In the genomic region with DNA sequence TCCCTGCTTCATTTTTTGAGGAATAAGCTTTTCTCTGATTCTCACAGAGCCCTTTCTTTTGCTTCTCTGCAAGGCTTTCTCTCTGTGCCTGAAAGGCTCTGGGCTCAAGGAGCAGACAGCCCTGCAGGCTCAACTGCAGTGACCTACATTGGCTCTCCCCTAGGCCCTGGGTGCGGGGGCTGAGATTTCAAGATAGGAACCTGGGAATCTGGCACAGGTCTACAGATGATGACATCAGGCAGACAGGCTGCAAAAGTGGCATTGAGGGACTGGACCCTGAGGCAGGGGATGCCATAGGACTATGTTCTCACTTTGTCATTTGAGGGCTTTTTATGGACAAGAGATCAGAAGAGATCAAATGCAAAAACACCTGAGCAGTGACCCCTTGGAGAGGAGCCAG, we compare ENCODE assay signal across 10 cellular contexts. TPM values are rescaled to one million over a fixed set of nuclear protein-coding genes. Genes with fewer than 3 reads are reported as not detected.
DNase-seq lines count a peak whose midpoint lies in the region; ATAC-seq and TF ChIP-seq lines count a peak whose summit lies in the region.
"Had no signal": no experiment of that assay in that cellular context is flagged by ENCODE, and none has a peak within 500 bp of the region (broad histone marks: within the 10 kb centered on the region; RNA-seq: fewer than 3 reads in every experiment).

No MANE protein-coding gene starts in this region.

- H3K27ac ChIP-seq in caudate nucleus (ENCODE audit: low read depth, low read length): peak overlapping the region; percentile 63
- H3K27ac ChIP-seq in suprapubic skin: peak overlapping the region; percentile 94

- H3K4me1 ChIP-seq in suprapubic skin: peaks cover 93% of the 10 kb centered on the region

- intact Hi-C loops in activated CD4-positive, alpha-beta memory T cell treated with anti-CD3 and anti-CD28 coated beads for 36 hours (cut with micrococcal nuclease): loop anchor here (2.0 to 5.0 kb wide), 2 partner anchors 42 to 83 kb away; no protein-coding TSS in a partner anchor

- ATAC-seq in memory B cell (ENCODE audit: low read depth) (no peak), GM19324 (IDR thresholded peaks at IDR 0.05; ENCODE audit: low FRiP score, unreplicated experiment) (no peak), GM21723 (IDR thresholded peaks at IDR 0.05; ENCODE audit: unreplicated experiment) (no peak)

- H3K4me3 ChIP-seq in suprapubic skin: no peak overlapping the region

- peak overlapping the region; percentile 92 for H3K27ac Mint-ChIP-seq in activated CD4-positive, alpha-beta memory T cell treated with anti-CD3 and anti-CD28 coated beads for 36 hours
- no peak overlapping the region for H3K27ac Mint-ChIP-seq in activated CD4-positive, alpha-beta memory T cell treated with anti-CD3 and anti-CD28 coated beads, Interleukin-2, amount 10 ng/mL, durations not matched to agents 7 days and 5 days
- peak overlapping the region; percentile 43 for H3K27ac Mint-ChIP-seq in memory B cell

- no peak for DNase-seq in activated CD4-positive, alpha-beta memory T cell treated with anti-CD3 and anti-CD28 coated beads for 36 hours
- DNase-seq in activated CD4-positive, alpha-beta memory T cell treated with anti-CD3 and anti-CD28 coated beads, Interleukin-2, amount 10 ng/mL, durations not matched to agents 7 days and 5 days: no peak
- DNase-seq in caudate nucleus (lab: John Stamatoyannopoulos, UW) (peak in 1 of 61 donors; percentile 20), memory B cell (ENCODE audit: low spot score in 2 of 2) (no peak), suprapubic skin (ENCODE audit: low spot score in 2 of 2) (no peak), midbrain (lab: John Stamatoyannopoulos, UW) (no peak)
- DNase-seq: MM.1S had no signal

- no peaks in the 10 kb centered on the region for H3K36me3 ChIP-seq in suprapubic skin
- H3K36me3 ChIP-seq: neutrophil had no signal

- CTCF ChIA-PET in activated CD4-positive, alpha-beta memory T cell treated with anti-CD3 and anti-CD28 coated beads for 36 hours (lab: Charles Lee): interaction anchor here (1.2 to 6.3 kb wide), 13 partner anchors 10 to 96 kb away, joined by 3 to 159 read pairs (median 20); partner anchors contain the start of genes CSF3, NR1D1 and THRA
- CTCF ChIA-PET in activated CD4-positive, alpha-beta memory T cell treated with anti-CD3 and anti-CD28 coated beads, Interleukin-2, amount 10 ng/mL, durations not matched to agents 7 days and 5 days (lab: Charles Lee): interaction anchor here (1.8 to 7.4 kb wide), 7 partner anchors 11 to 82 kb away, joined by 6 to 141 read pairs (median 49); partner anchors contain the start of genes MSL1 and NR1D1

- no peaks in the 10 kb centered on the region for H3K36me3 Mint-ChIP-seq in activated CD4-positive, alpha-beta memory T cell treated with anti-CD3 and anti-CD28 coated beads for 36 hours
- H3K36me3 Mint-ChIP-seq in activated CD4-positive, alpha-beta memory T cell treated with anti-CD3 and anti-CD28 coated beads, Interleukin-2, amount 10 ng/mL, durations not matched to agents 7 days and 5 days (ENCODE audit: low read depth): no peaks in the 10 kb centered on the region
- H3K36me3 Mint-ChIP-seq in memory B cell: no peaks in the 10 kb centered on the region

- H3K4me1 Mint-ChIP-seq in activated CD4-positive, alpha-beta memory T cell treated with anti-CD3 and anti-CD28 coated beads for 36 hours (ENCODE audit: low read depth): peaks cover 75% of the 10 kb centered on the region
- H3K4me1 Mint-ChIP-seq in activated CD4-positive, alpha-beta memory T cell treated with anti-CD3 and anti-CD28 coated beads, Interleukin-2, amount 10 ng/mL, durations not matched to agents 7 days and 5 days: peaks cover 82% of the 10 kb centered on the region
- H3K4me1 Mint-ChIP-seq in memory B cell: peaks cover 45% of the 10 kb centered on the region

- 60% methylated on average over 1 of the region's 1 CpG for WGBS in suprapubic skin

- TF ChIP-seq POLR2A in suprapubic skin (IDR thresholded peaks at IDR 0.05): no peak

- no peaks in the 10 kb centered on the region for H3K9me3 Mint-ChIP-seq in activated CD4-positive, alpha-beta memory T cell treated with anti-CD3 and anti-CD28 coated beads for 36 hours
- H3K9me3 Mint-ChIP-seq in activated CD4-positive, alpha-beta memory T cell treated with anti-CD3 and anti-CD28 coated beads, Interleukin-2, amount 10 ng/mL, durations not matched to agents 7 days and 5 days: no peaks in the 10 kb centered on the region
- H3K9me3 Mint-ChIP-seq in memory B cell: no peaks in the 10 kb centered on the region

- no peak overlapping the region for H3K4me3 Mint-ChIP-seq in activated CD4-positive, alpha-beta memory T cell treated with anti-CD3 and anti-CD28 coated beads for 36 hours
- H3K4me3 Mint-ChIP-seq in activated CD4-positive, alpha-beta memory T cell treated with anti-CD3 and anti-CD28 coated beads, Interleukin-2, amount 10 ng/mL, durations not matched to agents 7 days and 5 days: no peak overlapping the region
- no peak overlapping the region for H3K4me3 Mint-ChIP-seq in memory B cell

- POLR2A ChIA-PET in activated CD4-positive, alpha-beta memory T cell treated with anti-CD3 and anti-CD28 coated beads for 36 hours (lab: Charles Lee): interaction anchor here (1.8 to 3.7 kb wide), 3 partner anchors 10 to 12 kb away, joined by 5 to 29 read pairs (median 7); partner anchors contain the start of gene NR1D1
- POLR2A ChIA-PET in activated CD4-positive, alpha-beta memory T cell treated with anti-CD3 and anti-CD28 coated beads, Interleukin-2, amount 10 ng/mL, durations not matched to agents 7 days and 5 days (lab: Charles Lee): interaction anchor here (1.3 to 6.9 kb wide), 6 partner anchors 13 to 108 kb away, joined by 5 to 132 read pairs (median 10); partner anchors contain the start of genes CASC3, MED24, MSL1 and NR1D1

- H3K9me3 ChIP-seq in suprapubic skin: no peaks in the 10 kb centered on the region
- H3K9me3 ChIP-seq: neutrophil had no signal

- no peak for TF ChIP-seq EP300 in suprapubic skin (IDR thresholded peaks at IDR 0.05)

- TF ChIP-seq CTCF in suprapubic skin (IDR thresholded peaks at IDR 0.05): no peak

- no peaks in the 10 kb centered on the region for H3K27me3 Mint-ChIP-seq in activated CD4-positive, alpha-beta memory T cell treated with anti-CD3 and anti-CD28 coated beads for 36 hours
- no peaks in the 10 kb centered on the region for H3K27me3 Mint-ChIP-seq in activated CD4-positive, alpha-beta memory T cell treated with anti-CD3 and anti-CD28 coated beads, Interleukin-2, amount 10 ng/mL, durations not matched to agents 7 days and 5 days
- no peaks in the 10 kb centered on the region for H3K27me3 Mint-ChIP-seq in memory B cell

- H3K27me3 ChIP-seq in suprapubic skin: no peaks in the 10 kb centered on the region
- H3K27me3 ChIP-seq: neutrophil had no signal

RNA-seq across cellular contexts. Expression of gene NR1D1, which starts 10.1 kb away (rescaled TPM):
- total RNA-seq in activated CD4-positive, alpha-beta memory T cell treated with anti-CD3 and anti-CD28 coated beads for 36 hours: 1 to 10 TPM; 6.7 to 7.3 TPM
- total RNA-seq in activated CD4-positive, alpha-beta memory T cell treated with anti-CD3 and anti-CD28 coated beads, Interleukin-2, amount 10 ng/mL, durations not matched to agents 7 days and 5 days: 1 to 10 TPM; 5.2 to 5.9 TPM
- total RNA-seq in suprapubic skin: 100 to 1,000 TPM in 2 of 4 donors, 10 to 100 TPM in 2; 62.1 to 184 (median 96.0) TPM

RNA-seq across cellular contexts. Expression of gene MSL1, which starts 11.3 kb away (rescaled TPM):
- 10 to 100 TPM; 77.9 to 80.6 TPM for total RNA-seq in activated CD4-positive, alpha-beta memory T cell treated with anti-CD3 and anti-CD28 coated beads for 36 hours
- total RNA-seq in activated CD4-positive, alpha-beta memory T cell treated with anti-CD3 and anti-CD28 coated beads, Interleukin-2, amount 10 ng/mL, durations not matched to agents 7 days and 5 days: 100 to 1,000 TPM; 102 to 103 TPM
- total RNA-seq in suprapubic skin: 100 to 1,000 TPM in 1 of 4 donors, 10 to 100 TPM in 3; 69.3 to 166 (median 86.9) TPM

RNA-seq across cellular contexts. Expression of gene CASC3, which starts 29.9 kb away (rescaled TPM):
- total RNA-seq in activated CD4-positive, alpha-beta memory T cell treated with anti-CD3 and anti-CD28 coated beads for 36 hours: 100 to 1,000 TPM in 1 of 2 experiments, 10 to 100 TPM in 1; 96.1 to 102 TPM
- total RNA-seq in activated CD4-positive, alpha-beta memory T cell treated with anti-CD3 and anti-CD28 coated beads, Interleukin-2, amount 10 ng/mL, durations not matched to agents 7 days and 5 days: 10 to 100 TPM; 84.5 to 89.1 TPM
- 10 to 100 TPM; 42.9 to 92.5 (median 61.2) TPM for total RNA-seq in suprapubic skin

RNA-seq across cellular contexts. Expression of gene THRA, which starts 47.7 kb away (rescaled TPM):
- total RNA-seq in activated CD4-positive, alpha-beta memory T cell treated with anti-CD3 and anti-CD28 coated beads for 36 hours: 10 to 100 TPM; 12.5 to 13.4 TPM
- total RNA-seq in activated CD4-positive, alpha-beta memory T cell treated with anti-CD3 and anti-CD28 coated beads, Interleukin-2, amount 10 ng/mL, durations not matched to agents 7 days and 5 days: 1 to 10 TPM; 8.4 TPM
- total RNA-seq in suprapubic skin: 10 to 100 TPM; 32.6 to 69.9 (median 48.9) TPM

RNA-seq across cellular contexts. Expression of gene MED24, which starts 56.2 kb away (rescaled TPM):
- 10 to 100 TPM; 89.2 to 99.9 TPM for total RNA-seq in activated CD4-positive, alpha-beta memory T cell treated with anti-CD3 and anti-CD28 coated beads for 36 hours
- 10 to 100 TPM; 82.2 to 84.2 TPM for total RNA-seq in activated CD4-positive, alpha-beta memory T cell treated with anti-CD3 and anti-CD28 coated beads, Interleukin-2, amount 10 ng/mL, durations not matched to agents 7 days and 5 days
- 100 to 1,000 TPM in 1 of 4 donors, 10 to 100 TPM in 3; 67.4 to 198 (median 80.3) TPM for total RNA-seq in suprapubic skin

Comparison
In these comparisons a context has a peak if more than half of its experiments do, and no peak if none do; other contexts are left out.
1. RNA of gene NR1D1, which starts 10.1 kb away (total RNA-seq): 62.1 to 184 TPM in suprapubic skin; 6.7 to 7.3 TPM in activated CD4-positive, alpha-beta memory T cell treated with anti-CD3 and anti-CD28 coated beads for 36 hours and 5.2 to 5.9 TPM in activated CD4-positive, alpha-beta memory T cell treated with anti-CD3 and anti-CD28 coated beads, Interleukin-2, amount 10 ng/mL, durations not matched to agents 7 days and 5 days; every median in the first group is over 4 times any median in the second.